In genomic region chr4:10783351-10783750, GRCh38 we compare ENCODE assay signal across 14 cellular contexts.
A peak's percentile ranks its signal among the peaks of the same experiment; 100 is the strongest.
DNase-seq lines count a peak whose midpoint lies in the region; ATAC-seq, FAIRE-seq and TF ChIP-seq lines count a peak whose summit lies in the region.
"Had no signal": no experiment of that assay in that cellular context is flagged by ENCODE, and none has a peak within 500 bp of the region (broad histone marks: within the 10 kb centered on the region; RNA-seq: fewer than 3 reads in every experiment).

No MANE protein-coding gene starts in this region.

- no peaks in the 10 kb centered on the region for H3K79me2 ChIP-seq in endothelial cell of umbilical vein (ENCODE audit: control insufficient read depth, insufficient read depth, low read length)

- H4K20me1 ChIP-seq in endothelial cell of umbilical vein (replicated peaks; ENCODE audit: control insufficient read depth, extremely low read depth, insufficient read depth, low read length): no peaks in the 10 kb centered on the region

- CTCF ChIA-PET in endothelial cell of umbilical vein (lab: Charles Lee): interaction anchor here (0.8 to 1.6 kb wide), 5 partner anchors 8 to 203 kb away, joined by 3 to 4 read pairs (median 3); no protein-coding TSS in a partner anchor

- TF ChIP-seq POLR2A in endothelial cell of umbilical vein (IDR thresholded peaks at IDR 0.05; ENCODE audit: low read depth, low read length): no peak

- no peak overlapping the region for H3K4me3 ChIP-seq in endothelial cell of umbilical vein (replicated peaks in 1 of 3; ENCODE audit: insufficient read depth in 1 of 3, low read depth in 1 of 3, low read length in 3 of 3)
- H3K4me3 ChIP-seq: pancreas had no signal

- no peak overlapping the region for H3K4me2 ChIP-seq in endothelial cell of umbilical vein (ENCODE audit: insufficient read depth, low read length)

- H3K9ac ChIP-seq in endothelial cell of umbilical vein (replicated peaks; ENCODE audit: extremely low read depth, insufficient read depth, low read length): no peak overlapping the region

- H3K36me3 ChIP-seq in endothelial cell of umbilical vein (ENCODE audit: control insufficient read depth in 2 of 2, extremely low read depth in 1 of 2, insufficient read depth in 2 of 2, low read length in 2 of 2): no peaks in the 10 kb centered on the region
- H3K36me3 ChIP-seq: pancreas had no signal

- no peak overlapping the region for H3K27ac ChIP-seq in endothelial cell of umbilical vein (ENCODE audit: insufficient read depth, low read depth, low read length)
- H3K27ac ChIP-seq: pancreas had no signal

- POLR2A ChIA-PET in endothelial cell of umbilical vein (lab: Charles Lee): no interaction called here

- ATAC-seq in HG03135 (IDR thresholded peaks at IDR 0.05; ENCODE audit: unreplicated experiment): no peak

- no peak overlapping the region for H2AFZ ChIP-seq in endothelial cell of umbilical vein (ENCODE audit: low read depth, low read length)

- H3K27me3 ChIP-seq in endothelial cell of umbilical vein (ENCODE audit: control insufficient read depth in 2 of 2, insufficient read depth in 2 of 2, low read length in 2 of 2): no peaks in the 10 kb centered on the region
- H3K27me3 ChIP-seq: pancreas had no signal

- intact Hi-C loops in endothelial cell of umbilical vein (cut with micrococcal nuclease): no loop called here

- no peak for TF ChIP-seq CTCF in endothelial cell of umbilical vein (IDR thresholded peaks at IDR 0.05; ENCODE audit: extremely low read depth in 1 of 2, insufficient read depth in 1 of 2, low read depth in 1 of 2, low read length in 2 of 2)

- no peaks in the 10 kb centered on the region for H3K9me1 ChIP-seq in endothelial cell of umbilical vein (replicated peaks; ENCODE audit: control insufficient read depth, extremely low read depth, insufficient read depth, low read length)

- FAIRE-seq in endothelial cell of umbilical vein (lab: Jason Lieb, UNC): no peak
- FAIRE-seq: pancreas had no signal

- H3K9me3 ChIP-seq in endothelial cell of umbilical vein (replicated peaks; ENCODE audit: control insufficient read depth, insufficient read depth, low read length): no peaks in the 10 kb centered on the region
- H3K9me3 ChIP-seq: pancreas had no signal

- dilution Hi-C loops in endothelial cell of umbilical vein (cut with MboI; ENCODE audit: extremely low pct_ligation_motif_present, low sequenced_read_pairs): no loop called here

- DNase-seq in EH (ENCODE audit: low read depth) (peak; percentile 72), OCI-M1 (lab: John Stamatoyannopoulos, UW) (peak; percentile 7), endothelial cell of umbilical vein (ENCODE audit: low read depth, low spot score) (no peak), myocyte (ENCODE audit: low read depth) (peak; percentile 29), hippocampal formation (lab: John Stamatoyannopoulos, UW) (no peak), NCI-H774 (lab: John Stamatoyannopoulos, UW) (no peak), UCSD-AML1 (lab: John Stamatoyannopoulos, UW; ENCODE audit: unreplicated experiment) (no peak)
- DNase-seq: activated B cell treated with CpG ODN at 0.5 μM for 24 hours; activated T-cell treated with anti-CD3 and anti-CD28 coated beads, Interleukin-2, amount 50 U/mL, for 24 hours; aorta; NCI-H2107; pancreas; stimulated activated CD4-positive, alpha-beta T cell treated with anti-CD3 and anti-CD28 coated beads, Interleukin-1b, Interleukin-23, amount 100 ng/mL, for 48 hours had no signal

- BruUV-seq in endothelial cell of umbilical vein (replicated peaks; lab: Mats Ljungman, UMichigan): no TSS peak

- H3K4me1 ChIP-seq in endothelial cell of umbilical vein (ENCODE audit: control insufficient read depth, extremely low read depth, insufficient read depth, low read length): no peaks in the 10 kb centered on the region
- H3K4me1 ChIP-seq: pancreas had no signal

TF ChIP-seq in endothelial cell of umbilical vein, 7 proteins besides CTCF, POLR2A, EP300 and RAD21:
- no peak for TF ChIP-seq MYC (IDR thresholded peaks at IDR 0.05; ENCODE audit: low read depth, low read length)
- TF ChIP-seq POLR2AphosphoS5 (IDR thresholded peaks at IDR 0.05; ENCODE audit: insufficient read depth, low read depth, low read length): no peak
- no peak for TF ChIP-seq JUN (IDR thresholded peaks at IDR 0.05; ENCODE audit: borderline replicate concordance, insufficient read depth, insufficient read length, low read depth)
- TF ChIP-seq FOS (IDR thresholded peaks at IDR 0.05; ENCODE audit: borderline replicate concordance, insufficient read depth, low read length): peak; percentile 27

Comparison
In these comparisons a context has a peak if more than half of its experiments do, and no peak if none do; other contexts are left out.
1. DNase-seq: peak in EH (single experiment), OCI-M1 (single experiment) and myocyte (single experiment); none in endothelial cell of umbilical vein (single experiment), hippocampal formation (0 of 2), NCI-H774 (single experiment) and UCSD-AML1 (single experiment).